19 cellular contexts compared by ENCODE assay signal in the genomic region with DNA sequence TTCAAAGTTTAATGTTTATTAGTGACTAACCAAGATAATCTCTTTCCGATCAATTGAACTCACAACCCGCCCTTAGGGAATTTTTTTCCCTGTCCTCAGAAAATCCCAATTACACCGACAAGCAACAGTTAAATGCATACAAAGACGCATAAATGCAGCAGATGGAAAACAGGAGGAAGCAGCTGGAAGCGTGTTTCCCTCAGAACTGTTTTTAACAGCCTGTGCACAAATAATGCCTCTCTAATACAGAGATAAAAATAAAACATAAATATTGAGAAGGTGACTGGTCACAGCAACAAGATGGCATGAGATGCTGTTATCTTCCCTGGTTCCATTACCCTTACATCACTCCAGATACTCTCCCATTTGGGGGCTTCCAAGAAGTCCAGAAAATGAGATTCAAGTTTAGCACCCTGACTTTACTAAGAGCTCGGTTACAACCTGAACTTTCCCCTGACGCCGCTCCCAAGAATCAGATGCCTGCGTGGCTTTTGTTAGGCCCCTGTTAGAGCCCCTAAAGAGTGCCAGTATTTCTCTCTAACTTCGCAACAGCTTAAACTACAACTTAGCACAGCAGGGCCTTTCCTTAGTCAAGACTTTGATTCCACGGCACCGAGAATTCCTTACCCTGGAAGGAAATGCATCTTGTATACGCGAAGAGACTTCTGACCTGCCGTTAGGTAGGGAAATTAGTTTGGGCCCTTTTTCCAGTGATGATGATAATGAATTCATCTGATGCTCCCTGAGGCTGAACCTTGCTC.
"Had no signal": no experiment of that assay in that cellular context is flagged by ENCODE, and none has a peak within 500 bp of the region (broad histone marks: within the 10 kb centered on the region; RNA-seq: fewer than 3 reads in every experiment).

No MANE protein-coding gene starts in this region.

- H3K36me3 ChIP-seq: gastrocnemius medialis, heart right ventricle, tibial artery, vagina had no signal

- DNase-seq: activated CD4-positive, alpha-beta T cell treated with anti-CD3 and anti-CD28 coated beads, Interleukin-2, amount 10 ng/mL, durations not matched to agents 24 days and 14 days; activated CD4-positive, CD25-positive, alpha-beta regulatory T cell; activated naive CD4-positive, alpha-beta T cell treated with Interleukin-2 at 50 U/mL for 16 hours; anterior cingulate cortex; cerebellar nuclear complex; erythroblast; gastrocnemius medialis; heart right ventricle; naive B cell; posterior cingulate gyrus; retina; stimulated activated CD4-positive, alpha-beta T cell treated with anti-CD3 and anti-CD28 coated beads, Interleukin-4, amount 100 ng/mL, for 1 hour; stimulated activated naive CD4-positive, alpha-beta T cell; tibial artery had no signal

- H3K27ac Mint-ChIP-seq: activated CD4-positive, alpha-beta T cell treated with anti-CD3 and anti-CD28 coated beads, Interleukin-2, amount 10 ng/mL, durations not matched to agents 24 days and 14 days; activated T-helper 1 cell treated with anti-CD3 and anti-CD28 coated beads, Interleukin-12 subunit alpha, Interleukin-12 subunit beta, Interleukin-2, Interleukin-4 antibody, amounts not matched to agents 30 ng/mL and 10 ng/mL and 1 ng/mL, durations not matched to agents 14 hours and 24 hours and 36 hours; naive B cell; T-helper 2 cell treated with Interferon-gamma antibody and Interleukin-4, amounts not matched to agents 5 μg/mL and 100 μg/mL, for 36 hours had no signal

- H3K4me1 Mint-ChIP-seq: activated CD4-positive, alpha-beta T cell treated with anti-CD3 and anti-CD28 coated beads, Interleukin-2, amount 10 ng/mL, durations not matched to agents 24 days and 14 days; naive B cell had no signal

- ATAC-seq: gastrocnemius medialis, heart right ventricle had no signal

- H3K27me3 ChIP-seq: gastrocnemius medialis, tibial artery, vagina had no signal

- H3K4me1 ChIP-seq: gastrocnemius medialis, heart right ventricle, tibial artery, vagina had no signal

- H3K9me3 ChIP-seq: gastrocnemius medialis, heart right ventricle, tibial artery, vagina had no signal

- H3K4me3 Mint-ChIP-seq: activated CD4-positive, alpha-beta T cell treated with anti-CD3 and anti-CD28 coated beads, Interleukin-2, amount 10 ng/mL, durations not matched to agents 24 days and 14 days; activated T-helper 1 cell treated with anti-CD3 and anti-CD28 coated beads, Interleukin-12 subunit alpha, Interleukin-12 subunit beta, Interleukin-2, Interleukin-4 antibody, amounts not matched to agents 30 ng/mL and 10 ng/mL and 1 ng/mL, durations not matched to agents 14 hours and 24 hours and 36 hours; naive B cell; T-helper 2 cell treated with Interferon-gamma antibody and Interleukin-4, amounts not matched to agents 5 μg/mL and 100 μg/mL, for 36 hours had no signal

- H3K27ac ChIP-seq: gastrocnemius medialis, heart right ventricle, tibial artery, vagina had no signal

- H3K9me3 Mint-ChIP-seq: activated CD4-positive, alpha-beta T cell treated with anti-CD3 and anti-CD28 coated beads, Interleukin-2, amount 10 ng/mL, durations not matched to agents 24 days and 14 days; activated T-helper 1 cell treated with anti-CD3 and anti-CD28 coated beads, Interleukin-12 subunit alpha, Interleukin-12 subunit beta, Interleukin-2, Interleukin-4 antibody, amounts not matched to agents 30 ng/mL and 10 ng/mL and 1 ng/mL, durations not matched to agents 14 hours and 24 hours and 36 hours; naive B cell; T-helper 2 cell treated with Interferon-gamma antibody and Interleukin-4, amounts not matched to agents 5 μg/mL and 100 μg/mL, for 36 hours had no signal

- FAIRE-seq: islet of Langerhans had no signal

- H3K36me3 Mint-ChIP-seq: naive B cell had no signal

- H3K4me3 ChIP-seq: gastrocnemius medialis, heart right ventricle, lung, tibial artery, vagina had no signal
